ENCODE assay signal across 20 cellular contexts in the genomic region with DNA sequence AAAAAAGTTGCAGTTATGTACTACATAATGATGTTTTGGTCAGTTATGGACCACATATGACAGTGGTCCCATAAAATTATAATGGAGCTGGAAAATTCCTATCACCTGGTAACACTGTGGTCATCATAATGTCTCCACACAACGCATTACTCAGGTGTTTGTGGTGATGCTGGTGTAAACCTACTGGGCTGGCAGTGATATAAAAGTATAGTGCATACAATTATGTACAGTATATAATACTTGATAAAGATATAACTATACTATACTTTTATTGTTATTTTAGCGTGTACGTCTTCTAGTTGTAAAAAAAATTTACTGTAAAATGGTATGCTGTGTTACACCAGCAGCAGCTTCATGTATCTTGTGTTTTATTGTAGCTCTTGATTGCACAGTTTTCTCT.
A peak's percentile ranks its signal among the peaks of the same experiment; 100 is the strongest.
DNase-seq lines count a peak whose midpoint lies in the region; ATAC-seq, FAIRE-seq and TF ChIP-seq lines count a peak whose summit lies in the region.
"Had no signal": no experiment of that assay in that cellular context is flagged by ENCODE, and none has a peak within 500 bp of the region (broad histone marks: within the 10 kb centered on the region; RNA-seq: fewer than 3 reads in every experiment).

No MANE protein-coding gene starts in this region.

- H3K4me3 ChIP-seq in RWPE2 (ENCODE audit: severe bottlenecking): no peak overlapping the region
- no peak overlapping the region for H3K4me3 ChIP-seq in BE2C (ENCODE audit: low read depth, low read length)
- H3K4me3 ChIP-seq: BLaER1 treated with 17β-estradiol and CSF1 and Interleukin-3, amounts not matched to agents 10 nM and 100 nM had no signal

- H3K9me3 ChIP-seq in RWPE2 (ENCODE audit: severe bottlenecking) (peaks cover 5% of the 10 kb centered on the region), BE2C (no peaks in the 10 kb centered on the region)

- H3K27ac ChIP-seq in RWPE2 (ENCODE audit: poor library complexity, severe bottlenecking): peak overlapping the region; percentile 89
- H3K27ac ChIP-seq: BLaER1 treated with 17β-estradiol and CSF1 and Interleukin-3, amounts not matched to agents 10 nM and 100 nM; C4-2B had no signal

- DNase-seq in RWPE2 (ENCODE audit: low spot score): no peak
- DNase-seq in left colon: no peak
- no peak for DNase-seq in mucosa of gallbladder (ENCODE audit: low spot score)
- no peak for DNase-seq in BE2C
- no peak for DNase-seq in H54 (ENCODE audit: insufficient read length, low spot score)
- DNase-seq: 8988T; ACHN; Caco-2; Calu3; CD4-positive, alpha-beta T cell; CD8-positive, alpha-beta T cell; DMS79 treated with DMSO at 0.1 percent for 48 hours; GF-D8 had no signal

- peaks cover 37% of the 10 kb centered on the region for H3K4me1 ChIP-seq in RWPE2 (ENCODE audit: insufficient read depth, poor library complexity, severe bottlenecking)
- H3K4me1 ChIP-seq in BE2C: no peaks in the 10 kb centered on the region; the same call in none of the 2 replicates
- H3K4me1 ChIP-seq: BLaER1 treated with 17β-estradiol and CSF1 and Interleukin-3, amounts not matched to agents 10 nM and 100 nM had no signal

- no peak for TF ChIP-seq POLR2A in H54 (IDR thresholded peaks at IDR 0.05; ENCODE audit: low read depth, low read length)

- no peak for ATAC-seq in RWPE2 (ENCODE audit: low read depth)
- peak; percentile 87 for ATAC-seq in left colon
- ATAC-seq: CD8-positive, alpha-beta T cell had no signal

- TF ChIP-seq CTCF in RWPE2 (IDR thresholded peaks at IDR 0.05; ENCODE audit: poor library complexity, severe bottlenecking) (no peak), BE2C (IDR thresholded peaks at IDR 0.05; ENCODE audit: low read depth, low read length) (no peak)

- H3K36me3 ChIP-seq in RWPE2 (ENCODE audit: low read depth): no peaks in the 10 kb centered on the region
- H3K36me3 ChIP-seq in BE2C: no peaks in the 10 kb centered on the region
- H3K36me3 ChIP-seq: BLaER1 treated with 17β-estradiol and CSF1 and Interleukin-3, amounts not matched to agents 10 nM and 100 nM had no signal

- intact Hi-C loops in left colon (cut with DNase I, micrococcal nuclease): no loop called here

- FAIRE-seq in H54 (lab: Jason Lieb, UNC): no peak
- FAIRE-seq: A204.1, D721Med, G401.6, GM12891, GM19239 had no signal

- H3K27me3 ChIP-seq in RWPE2 (ENCODE audit: insufficient read depth, poor library complexity, severe bottlenecking): no peaks in the 10 kb centered on the region
- no peaks in the 10 kb centered on the region for H3K27me3 ChIP-seq in BE2C
- H3K27me3 ChIP-seq: BLaER1 treated with 17β-estradiol and CSF1 and Interleukin-3, amounts not matched to agents 10 nM and 100 nM had no signal
